ENCODE assay signal across 13 cellular contexts in the genomic region with DNA sequence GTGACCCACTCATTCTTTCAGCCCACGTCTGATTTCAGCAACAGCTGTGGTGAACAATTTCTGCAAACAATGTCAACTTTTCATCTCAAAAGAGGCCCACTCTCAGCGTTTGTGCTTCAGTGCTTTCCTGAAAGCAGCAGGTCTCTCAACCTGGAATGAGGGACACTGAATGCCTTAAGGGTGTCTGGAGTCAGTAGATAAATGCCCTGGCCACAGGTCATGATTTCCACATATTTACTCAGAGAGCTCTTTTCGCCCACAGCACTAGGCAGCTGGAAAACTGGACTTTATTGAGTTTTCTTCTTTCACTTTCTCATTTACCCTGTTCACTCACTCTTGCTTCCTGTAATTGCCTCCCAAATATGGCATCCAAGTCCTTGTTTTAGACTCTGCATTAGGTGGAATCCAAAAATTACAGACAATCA. TPM values are rescaled to one million over a fixed set of nuclear protein-coding genes. Genes with fewer than 3 reads are reported as not detected.
DNase-seq lines count a peak whose midpoint lies in the region; ATAC-seq and TF ChIP-seq lines count a peak whose summit lies in the region.
"Had no signal": no experiment of that assay in that cellular context is flagged by ENCODE, and none has a peak within 500 bp of the region (broad histone marks: within the 10 kb centered on the region; RNA-seq: fewer than 3 reads in every experiment).

No MANE protein-coding gene starts in this region.

- ATAC-seq in GM18498 (IDR thresholded peaks at IDR 0.05; ENCODE audit: unreplicated experiment) (peak; percentile 83), GM21367 (IDR thresholded peaks at IDR 0.05; ENCODE audit: unreplicated experiment) (peak; percentile 64), HG03066 (IDR thresholded peaks at IDR 0.05; ENCODE audit: low read depth, unreplicated experiment) (peak; percentile 68)
- ATAC-seq: activated CD8-positive, alpha-beta T cell treated with anti-CD3 and anti-CD28 coated beads, Interleukin-2, amount 10 ng/mL, durations not matched to agents 7 days and 5 days; left colon had no signal

- TF ChIP-seq CTCF in fibroblast of villous mesenchyme (IDR thresholded peaks at IDR 0.05; ENCODE audit: insufficient read depth, low read depth, low read length) = no peak

- DNase-seq in fibroblast of villous mesenchyme (ENCODE audit: low read depth) (peak; percentile 17), NCI-H2081 treated with DMSO at 0.1 percent for 48 hours (lab: John Stamatoyannopoulos, UW) (no peak), NCI-H774 (lab: John Stamatoyannopoulos, UW) (no peak), hypothalamus (lab: John Stamatoyannopoulos, UW) (no peak)
- DNase-seq in stimulated activated CD4-positive, alpha-beta T cell treated with anti-CD3 and anti-CD28 coated beads, Interleukin-12 subunit alpha, Interleukin-12 subunit beta, amount 100 ng/mL, for 4 hours = no peak
- DNase-seq: activated CD8-positive, alpha-beta T cell treated with anti-CD3 and anti-CD28 coated beads, Interleukin-2, amount 10 ng/mL, durations not matched to agents 7 days and 5 days; erythroblast; left colon had no signal

- H3K4me3 ChIP-seq in fibroblast of villous mesenchyme (ENCODE audit: low read depth, low read length) = no peak overlapping the region
- H3K4me3 ChIP-seq: BLaER1 treated with 17β-estradiol and CSF1 and Interleukin-3, amounts not matched to agents 10 nM and 100 nM had no signal

RNA-seq across cellular contexts. Expression of gene NPFFR2, which starts 52.8 kb away (rescaled TPM):
- total RNA-seq in fibroblast of villous mesenchyme = 0.32 and 0.86 TPM in 2 replicates
- total RNA-seq: activated CD8-positive, alpha-beta T cell treated with anti-CD3 and anti-CD28 coated beads, Interleukin-2, amount 10 ng/mL, durations not matched to agents 7 days and 5 days; left colon; NCI-H460 had no signal
